17 cellular contexts compared by ENCODE assay signal in genomic region chr10:26509311-26509710, GRCh38.
"Had no signal": no experiment of that assay in that cellular context is flagged by ENCODE, and none has a peak within 500 bp of the region (broad histone marks: within the 10 kb centered on the region; RNA-seq: fewer than 3 reads in every experiment).

No MANE protein-coding gene starts in this region.

- ATAC-seq: activated CD8-positive, alpha-beta T cell treated with anti-CD3 and anti-CD28 coated beads for 36 hours; gastrocnemius medialis; heart right ventricle had no signal

- H3K4me3 ChIP-seq: gastrocnemius medialis, heart right ventricle, lung, thyroid gland had no signal

- DNase-seq: activated CD4-positive, alpha-beta T cell treated with anti-CD3 and anti-CD28 coated beads for 4 hours; activated CD8-positive, alpha-beta memory T cell treated with anti-CD3 and anti-CD28 coated beads, Interleukin-2, amount 50 U/mL, for 48 hours; activated CD8-positive, alpha-beta T cell treated with anti-CD3 and anti-CD28 coated beads for 36 hours; endodermal cell; gastrocnemius medialis; heart right ventricle; islet precursor cell; midbrain; nucleus accumbens; posterior cingulate gyrus; retina; stimulated activated CD4-positive, alpha-beta T cell treated with anti-CD3 and anti-CD28 coated beads, Interleukin-12 subunit alpha, Interleukin-12 subunit beta, amount 100 ng/mL, for 4 hours; stimulated activated CD4-positive, alpha-beta T cell treated with anti-CD3 and anti-CD28 coated beads, Interleukin-2, amount 100 ng/mL, for 24 hours; thyroid gland had no signal

- H3K27ac Mint-ChIP-seq: activated CD8-positive, alpha-beta T cell treated with anti-CD3 and anti-CD28 coated beads for 36 hours; activated T-helper 1 cell treated with anti-CD3 and anti-CD28 coated beads, Interleukin-12 subunit alpha, Interleukin-12 subunit beta, Interleukin-2, Interleukin-4 antibody, amounts not matched to agents 30 ng/mL and 10 ng/mL and 1 ng/mL, durations not matched to agents 14 hours and 24 hours and 36 hours; endodermal cell; T-helper 1 cell treated with Interleukin-12 subunit alpha and Interleukin-12 subunit beta and Interleukin-4 antibody, amounts not matched to agents 30 μg/mL and 1 μg/mL, for 36 hours had no signal

- H3K9me3 Mint-ChIP-seq: activated T-helper 1 cell treated with anti-CD3 and anti-CD28 coated beads, Interleukin-12 subunit alpha, Interleukin-12 subunit beta, Interleukin-2, Interleukin-4 antibody, amounts not matched to agents 30 ng/mL and 10 ng/mL and 1 ng/mL, durations not matched to agents 14 hours and 24 hours and 36 hours; T-helper 1 cell treated with Interleukin-12 subunit alpha and Interleukin-12 subunit beta and Interleukin-4 antibody, amounts not matched to agents 30 μg/mL and 1 μg/mL, for 36 hours had no signal

- H3K27me3 Mint-ChIP-seq: activated CD8-positive, alpha-beta T cell treated with anti-CD3 and anti-CD28 coated beads for 36 hours had no signal

- H3K4me3 Mint-ChIP-seq: activated CD8-positive, alpha-beta T cell treated with anti-CD3 and anti-CD28 coated beads for 36 hours; activated T-helper 1 cell treated with anti-CD3 and anti-CD28 coated beads, Interleukin-12 subunit alpha, Interleukin-12 subunit beta, Interleukin-2, Interleukin-4 antibody, amounts not matched to agents 30 ng/mL and 10 ng/mL and 1 ng/mL, durations not matched to agents 14 hours and 24 hours and 36 hours; endodermal cell; T-helper 1 cell treated with Interleukin-12 subunit alpha and Interleukin-12 subunit beta and Interleukin-4 antibody, amounts not matched to agents 30 μg/mL and 1 μg/mL, for 36 hours had no signal
